Comparison of ENCODE assay signal across 29 cellular contexts in genomic region chr20:14446446-14446845, GRCh38.
"Had no signal": no experiment of that assay in that cellular context is flagged by ENCODE, and none has a peak within 500 bp of the region (broad histone marks: within the 10 kb centered on the region; RNA-seq: fewer than 3 reads in every experiment).

No MANE protein-coding gene starts in this region.

- FAIRE-seq: astrocyte, keratinocyte had no signal

- H3K79me2 ChIP-seq: hepatocyte had no signal

- DNase-seq: activated CD4-positive, alpha-beta memory T cell treated with anti-CD3 and anti-CD28 coated beads for 36 hours; activated CD4-positive, alpha-beta T cell treated with anti-CD3 and anti-CD28 coated beads, Interleukin-2, amount 10 ng/mL, durations not matched to agents 24 days and 14 days; activated CD4-positive, CD25-positive, alpha-beta regulatory T cell treated with anti-CD3 and anti-CD28 coated beads, Interleukin-2, amount 50 U/mL, for 72 hours; activated CD8-positive, alpha-beta memory T cell treated with anti-CD3 and anti-CD28 coated beads, Interleukin-2, amount 50 U/mL, for 4 hours; activated gamma-delta T cell treated with Interleukin-2 at 50 U/mL for 16 hours; activated naive CD4-positive, alpha-beta T cell treated with anti-CD3 and anti-CD28 coated beads, Interleukin-2, amount 50 U/mL, for 16 hours; activated T-cell treated with anti-CD3 and anti-CD28 coated beads, Interleukin-2, amount 50 U/mL, for 24 hours; amniotic stem cell; central memory CD4-positive, alpha-beta T cell; naive B cell; nephron progenitor cell; ovary; right cardiac atrium; spleen; stimulated activated naive CD4-positive, alpha-beta T cell treated with Interleukin-2 at 50 U/mL for 16 hours; SW 1271; T-helper 9 cell; testis; uterus; WERI-Rb-1 had no signal

- H3K36me3 Mint-ChIP-seq: activated CD4-positive, alpha-beta memory T cell treated with anti-CD3 and anti-CD28 coated beads for 36 hours; naive B cell; type B pancreatic cell had no signal

- H2AFZ ChIP-seq: hepatocyte had no signal

- H3K9me3 ChIP-seq: esophagus muscularis mucosa, gastroesophageal sphincter, ovary, prostate gland, spleen, testis, uterus had no signal

- H3K27ac ChIP-seq: esophagus muscularis mucosa, gastroesophageal sphincter, hepatocyte, ovary, prostate gland, spleen, testis, uterus, WERI-Rb-1 had no signal

- H3K4me1 Mint-ChIP-seq: activated CD4-positive, alpha-beta T cell treated with anti-CD3 and anti-CD28 coated beads, Interleukin-2, amount 10 ng/mL, durations not matched to agents 24 days and 14 days; naive B cell; nephron progenitor cell had no signal

- H3K27me3 Mint-ChIP-seq: activated CD4-positive, alpha-beta memory T cell treated with anti-CD3 and anti-CD28 coated beads for 36 hours; activated CD4-positive, alpha-beta T cell treated with anti-CD3 and anti-CD28 coated beads, Interleukin-2, amount 10 ng/mL, durations not matched to agents 24 days and 14 days; activated T-cell treated with anti-CD3 and anti-CD28 coated beads, Interleukin-2, amount 50 U/mL, for 24 hours; naive B cell; type B pancreatic cell had no signal

- H3K27me3 ChIP-seq: esophagus muscularis mucosa, gastroesophageal sphincter, hepatocyte, ovary, spleen, testis, uterus had no signal

- H3K36me3 ChIP-seq: esophagus muscularis mucosa, gastroesophageal sphincter, ovary, prostate gland, spleen, uterus, WERI-Rb-1 had no signal

- H3K4me1 ChIP-seq: esophagus muscularis mucosa, gastroesophageal sphincter, prostate gland, spleen, testis, uterus had no signal

- H3K27ac Mint-ChIP-seq: activated CD4-positive, alpha-beta memory T cell treated with anti-CD3 and anti-CD28 coated beads for 36 hours; activated CD4-positive, alpha-beta T cell treated with anti-CD3 and anti-CD28 coated beads, Interleukin-2, amount 10 ng/mL, durations not matched to agents 24 days and 14 days; activated T-cell treated with anti-CD3 and anti-CD28 coated beads, Interleukin-2, amount 50 U/mL, for 24 hours; mesothelial cell of epicardium; naive B cell; nephron progenitor cell; T-helper 1 cell treated with Interleukin-12 subunit alpha and Interleukin-12 subunit beta and Interleukin-4 antibody, amounts not matched to agents 30 μg/mL and 1 μg/mL, for 36 hours; type B pancreatic cell had no signal

- H3K4me3 Mint-ChIP-seq: activated CD4-positive, alpha-beta memory T cell treated with anti-CD3 and anti-CD28 coated beads for 36 hours; activated CD4-positive, alpha-beta T cell treated with anti-CD3 and anti-CD28 coated beads, Interleukin-2, amount 10 ng/mL, durations not matched to agents 24 days and 14 days; activated T-cell treated with anti-CD3 and anti-CD28 coated beads, Interleukin-2, amount 50 U/mL, for 24 hours; mesothelial cell of epicardium; naive B cell; nephron progenitor cell; T-helper 1 cell treated with Interleukin-12 subunit alpha and Interleukin-12 subunit beta and Interleukin-4 antibody, amounts not matched to agents 30 μg/mL and 1 μg/mL, for 36 hours; type B pancreatic cell had no signal

- ATAC-seq: gastroesophageal sphincter, right cardiac atrium had no signal

- H3K4me2 ChIP-seq: hepatocyte had no signal

- H3K4me3 ChIP-seq: esophagus muscularis mucosa, gastroesophageal sphincter, hepatocyte, ovary, prostate gland, spleen, testis, uterus had no signal
